ENCODE assay signal across 8 cellular contexts in the genomic region with DNA sequence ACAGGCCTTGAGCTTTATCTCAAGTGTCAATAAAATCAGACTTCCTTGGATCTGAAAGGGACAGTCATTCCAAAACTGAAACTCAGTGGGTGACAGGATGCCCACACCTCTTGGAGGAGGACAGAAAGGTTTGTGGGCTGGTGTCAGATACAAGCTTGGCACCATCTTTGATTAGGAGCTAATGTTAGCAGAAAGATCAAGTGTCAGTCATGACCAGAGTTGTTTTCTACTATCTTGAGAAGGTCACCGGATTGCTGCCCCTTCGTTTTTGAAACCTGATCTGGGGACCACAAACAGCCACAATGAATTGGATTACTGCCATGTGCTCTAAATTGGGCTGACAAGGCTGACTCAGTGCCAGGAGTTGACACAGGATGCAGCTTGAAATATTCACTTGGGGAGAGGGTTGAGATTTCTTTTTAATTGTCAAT.
A peak's percentile ranks its signal among the peaks of the same experiment; 100 is the strongest.
DNase-seq lines count a peak whose midpoint lies in the region; ATAC-seq, FAIRE-seq and TF ChIP-seq lines count a peak whose summit lies in the region.

No MANE protein-coding gene starts in this region.

- no peak for TF ChIP-seq CTCF in dorsolateral prefrontal cortex (IDR thresholded peaks at IDR 0.05 in 54 of 56, conservative IDR thresholded peaks at IDR 0.05 in 2 of 56; ENCODE audit: low read depth in 1 of 56, partially characterized antibody in 56 of 56)
- TF ChIP-seq CTCF in gastrocnemius medialis (IDR thresholded peaks at IDR 0.05 in 4 of 5, conservative IDR thresholded peaks at IDR 0.05 in 1 of 5) = no peak

- intact Hi-C loops in dorsolateral prefrontal cortex (cut with DNase I) (loop anchor here (5.0 to 10.0 kb wide), 3 partner anchors 253 to 633 kb away; a partner anchor contains a TSS), gastrocnemius medialis (cut with DNase I; ENCODE audit: low total_unique reads) (loop anchor here (2.0 to 5.0 kb wide), 3 partner anchors 253 to 640 kb away; a partner anchor contains a TSS)

- H3K36me3 ChIP-seq in gastrocnemius medialis = no peaks in the 10 kb centered on the region

- peak overlapping the region in 50 of 59 donors; percentile 19 to 91 (median 77) for H3K27ac ChIP-seq in dorsolateral prefrontal cortex
- peak overlapping the region; percentile 80 to 85 (median 84) for H3K27ac ChIP-seq in gastrocnemius medialis

- DNase-seq in GM04504 (ENCODE audit: low read depth) = peak; percentile 24
- peak; percentile 20 for DNase-seq in NCI-H774 (lab: John Stamatoyannopoulos, UW)
- DNase-seq in dorsolateral prefrontal cortex = no peak
- DNase-seq in gastrocnemius medialis = peak; percentile 51 to 59
- DNase-seq in NCI-H1436 (lab: John Stamatoyannopoulos, UW) = no peak
- no peak for DNase-seq in amniotic stem cell (lab: John Stamatoyannopoulos, UW)
- DNase-seq in frontal cortex (ENCODE audit: low spot score in 2 of 2) = no peak

- peak; percentile 39 for ATAC-seq in HG02885 (IDR thresholded peaks at IDR 0.05; ENCODE audit: poor library complexity, unreplicated experiment)
- peak; percentile 84 to 90 for ATAC-seq in gastrocnemius medialis

- no peak for FAIRE-seq in frontal cortex (lab: Jason Lieb, UNC)

- TF ChIP-seq POLR2A in gastrocnemius medialis (IDR thresholded peaks at IDR 0.05) = no peak

- in situ Hi-C loops in gastrocnemius medialis (cut with MboI; ENCODE audit: low sequenced_read_pairs in 4 of 4) = loop anchor here in 2 of 4 donors (10.0 to 25.0 kb wide), 2 partner anchors 300 to 633 kb away; no protein-coding TSS in a partner anchor

- H3K4me3 ChIP-seq in dorsolateral prefrontal cortex = no peak overlapping the region
- H3K4me3 ChIP-seq in gastrocnemius medialis = no peak overlapping the region

- no peaks in the 10 kb centered on the region for H3K27me3 ChIP-seq in dorsolateral prefrontal cortex
- H3K27me3 ChIP-seq in gastrocnemius medialis = no peaks in the 10 kb centered on the region

- H3K9me3 ChIP-seq in gastrocnemius medialis = no peaks in the 10 kb centered on the region

- H3K4me1 ChIP-seq in gastrocnemius medialis = peaks cover 21 to 22% of the 10 kb centered on the region in 2 donors

Comparison
In these comparisons a context has a peak if more than half of its experiments do, and no peak if none do; other contexts are left out.
1. DNase-seq: peak in GM04504 (single experiment), NCI-H774 (single experiment) and gastrocnemius medialis (2 of 2); none in dorsolateral prefrontal cortex (0 of 10), NCI-H1436 (single experiment), amniotic stem cell (single experiment) and frontal cortex (0 of 2).